Comparison of ENCODE assay signal across 8 cellular contexts in the genomic region with DNA sequence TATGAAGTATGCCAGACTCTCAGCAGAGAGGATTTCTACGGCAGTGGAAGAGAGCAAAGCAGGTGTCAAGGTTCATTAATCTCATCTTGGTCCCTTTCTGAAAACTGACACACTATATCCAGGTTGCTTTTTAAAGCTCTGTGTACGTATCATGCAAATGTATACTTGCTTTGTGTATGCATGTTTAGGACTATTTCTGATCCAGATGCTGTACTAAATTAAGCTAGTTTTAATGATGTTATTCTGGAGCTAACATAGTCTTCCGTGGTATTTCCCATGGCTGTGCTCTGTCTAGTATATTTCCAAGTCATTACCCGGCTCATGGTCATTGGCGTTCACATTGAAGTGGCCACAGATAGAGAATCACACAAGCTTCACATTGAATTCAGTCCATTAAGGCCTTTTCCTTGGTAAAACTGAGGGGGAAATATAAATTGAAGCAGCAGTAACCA. TPM values are rescaled to one million over a fixed set of nuclear protein-coding genes. Genes with fewer than 3 reads are reported as not detected.
DNase-seq lines count a peak whose midpoint lies in the region; ATAC-seq and TF ChIP-seq lines count a peak whose summit lies in the region.

No MANE protein-coding gene starts in this region.

- H3K9me2 ChIP-seq in Karpas-422 (replicated peaks; ENCODE audit: insufficient read depth, low read length), result no peaks in the 10 kb centered on the region

- DNase-seq in heart right ventricle (no peak), left cardiac atrium (no peak), Karpas-422 (peak; percentile 83), epithelial cell of prostate (ENCODE audit: low read depth, low spot score) (no peak), hippocampal formation (lab: John Stamatoyannopoulos, UW) (no peak), SKM-1 (lab: John Stamatoyannopoulos, UW; ENCODE audit: unreplicated experiment) (no peak)
- no peak for DNase-seq in activated CD4-positive, CD25-positive, alpha-beta regulatory T cell (lab: John Stamatoyannopoulos, UW)

- no peak overlapping the region; the same call in 1 of the 2 replicates for H3K9ac ChIP-seq in Karpas-422 (ENCODE audit: low read length)
- H3K9ac ChIP-seq in subcutaneous abdominal adipose tissue (ENCODE audit: low read length in 5 of 5), result peak overlapping the region in 4 of 5 donors; percentile 57 to 70 (median 60)

- ATAC-seq in heart right ventricle, result peak in 3 of 8 donors; percentile 1 to 14 (median 3)
- ATAC-seq in left cardiac atrium, result no peak

- H3K36me3 ChIP-seq in heart right ventricle (no peaks in the 10 kb centered on the region), Karpas-422 (ENCODE audit: insufficient read depth, low read length) (no peaks in the 10 kb centered on the region), subcutaneous abdominal adipose tissue (ENCODE audit: control insufficient read depth in 5 of 5, insufficient read depth in 5 of 5, low read length in 5 of 5) (no peaks in the 10 kb centered on the region)

- peak overlapping the region in 9 of 10 donors; percentile 9 to 89 (median 52) for H3K27ac ChIP-seq in heart right ventricle
- peak overlapping the region; percentile 88 for H3K27ac ChIP-seq in Karpas-422 (ENCODE audit: low read length)
- H3K27ac ChIP-seq in epithelial cell of prostate, result peak overlapping the region; percentile 93
- H3K27ac ChIP-seq in subcutaneous abdominal adipose tissue (ENCODE audit: low read depth, low read length), result peak overlapping the region; percentile 91

- no peak overlapping the region for H3K4me3 ChIP-seq in heart right ventricle
- H3K4me3 ChIP-seq in Karpas-422 (ENCODE audit: low read length), result peak overlapping the region; percentile 54
- peak overlapping the region in 4 of 5 donors; percentile 19 to 46 (median 25) for H3K4me3 ChIP-seq in subcutaneous abdominal adipose tissue (ENCODE audit: low read depth in 1 of 5, low read length in 5 of 5)

- TF ChIP-seq CTCF in heart right ventricle (IDR thresholded peaks at IDR 0.05), result no peak

- H3K9me3 ChIP-seq in heart right ventricle (no peaks in the 10 kb centered on the region), Karpas-422 (ENCODE audit: low read length) (no peaks in the 10 kb centered on the region), subcutaneous abdominal adipose tissue (ENCODE audit: control insufficient read depth in 5 of 5, low read length in 5 of 5) (no peaks in the 10 kb centered on the region)

- H3K4me2 ChIP-seq in Karpas-422 (ENCODE audit: low read depth, low read length, poor library complexity, severe bottlenecking), result peak overlapping the region; percentile 71

- 56 to 72% methylated on average over 5 of the region's 5 CpGs for whole genome bisulfite sequencing in heart right ventricle, 2 donors

- no peaks in the 10 kb centered on the region for H3K79me2 ChIP-seq in Karpas-422 (ENCODE audit: low read length)

- intact Hi-C loops in heart right ventricle (cut with DNase I) (loop anchor here in 3 of 10 donors (5.0 kb wide), 1 partner anchor 58 kb away; the partner anchor contains the start of gene SNX9 (in 3 of the 3)), left cardiac atrium (cut with DNase I) (no loop called here)

- H3K4me1 ChIP-seq in heart right ventricle (peaks cover 4 to 89% (median 43%) of the 10 kb centered on the region in 9 donors), Karpas-422 (ENCODE audit: low read length) (peaks cover 69% of the 10 kb centered on the region), subcutaneous abdominal adipose tissue (ENCODE audit: control insufficient read depth in 5 of 5, insufficient read depth in 5 of 5, low read length in 5 of 5) (peaks cover 33 to 81% (median 63%) of the 10 kb centered on the region in 5 donors)

- no peaks in the 10 kb centered on the region for H3K27me3 ChIP-seq in heart right ventricle
- H3K27me3 ChIP-seq in Karpas-422 (ENCODE audit: low read length), result no peaks in the 10 kb centered on the region
- no peaks in the 10 kb centered on the region for H3K27me3 ChIP-seq in subcutaneous abdominal adipose tissue (ENCODE audit: control insufficient read depth in 5 of 5, insufficient read depth in 4 of 5, low read length in 5 of 5)

- no peak overlapping the region for H2AFZ ChIP-seq in Karpas-422 (ENCODE audit: low read length)

- peaks cover 6% of the 10 kb centered on the region; the same call in 1 of the 2 replicates for H4K20me1 ChIP-seq in Karpas-422 (ENCODE audit: insufficient read depth, low read depth, low read length)

RNA-seq across cellular contexts. Expression of gene SNX9, which starts 59.1 kb away (rescaled TPM):
- total RNA-seq in heart right ventricle, result 10 to 100 TPM; 27.9 to 39.7 (median 31.6) TPM
- polyA plus RNA-seq in heart right ventricle, result 10 to 100 TPM; 18.8 to 20.9 TPM
- 10 to 100 TPM; 37.7 to 39.9 TPM for total RNA-seq in left cardiac atrium
- not detected in 2 replicates for total RNA-seq in Karpas-422 (2014; rRNA removed; shearing (Covaris generic); ENCODE audit: low replicate concordance)

Comparison
In these comparisons a context has a peak if more than half of its experiments do, and no peak if none do; other contexts are left out.
1. H3K4me3 ChIP-seq: peak in Karpas-422 (single experiment) and subcutaneous abdominal adipose tissue (4 of 5); none in heart right ventricle (0 of 10).
2. RNA of gene SNX9, which starts 59.1 kb away (total RNA-seq): 37.7 to 39.9 TPM in left cardiac atrium and 27.9 to 39.7 TPM in heart right ventricle; not detected in Karpas-422; every median in the first group is over 10 times any median in the second.
3. Peak in every context shown above with its lines, with median percentiles within 50 percentile points of each other: H3K27ac ChIP-seq.